Comparison of ENCODE assay signal across 8 cellular contexts in genomic region chr20:31720486-31721407, GRCh38. TPM values are rescaled to one million over a fixed set of nuclear protein-coding genes. Genes with fewer than 3 reads are reported as not detected.
DNase-seq lines count a peak whose midpoint lies in the region; ATAC-seq and TF ChIP-seq lines count a peak whose summit lies in the region.

No MANE protein-coding gene starts in this region.

- peak overlapping the region; percentile 97 for H3K4me3 ChIP-seq in iPS-20b (ENCODE audit: low read length)

- no peaks in the 10 kb centered on the region for H3K27me3 Mint-ChIP-seq in CD4-positive, alpha-beta T cell

- POLR2A ChIA-PET in CD4-positive, alpha-beta T cell (lab: Charles Lee), result interaction anchor here (1.0 to 7.5 kb wide), 5 partner anchors 19 to 59 kb away, joined by 4 to 91 read pairs (median 7); no protein-coding TSS in a partner anchor

- intact Hi-C loops in CD4-positive, alpha-beta T cell (cut with DNase I, micrococcal nuclease), result loop anchor here (5.0 kb wide), 3 partner anchors 43 to 148 kb away; partner anchors contain the start of gene ID1 (in 1 of the 2)

- H3K9me3 Mint-ChIP-seq in CD4-positive, alpha-beta T cell, result no peaks in the 10 kb centered on the region

- H3K9me3 ChIP-seq in CD4-positive, alpha-beta T cell (ENCODE audit: control insufficient read depth, low read length), result no peaks in the 10 kb centered on the region
- H3K9me3 ChIP-seq in iPS-20b (ENCODE audit: insufficient read depth, low read depth, low read length), result no peaks in the 10 kb centered on the region

- H3K27ac ChIP-seq in CD4-positive, alpha-beta T cell (ENCODE audit: low read depth, low read length), result peak overlapping the region; percentile 47
- H3K27ac ChIP-seq in iPS-20b (ENCODE audit: low read length), result no peak overlapping the region

- no peaks in the 10 kb centered on the region for H3K27me3 ChIP-seq in CD4-positive, alpha-beta T cell (ENCODE audit: control insufficient read depth, insufficient read depth, low read length)
- no peaks in the 10 kb centered on the region for H3K27me3 ChIP-seq in iPS-20b (ENCODE audit: insufficient read depth, low read length)

- no peak for TF ChIP-seq CTCF in CD4-positive, alpha-beta T cell (IDR thresholded peaks at IDR 0.05)

- H3K36me3 Mint-ChIP-seq in CD4-positive, alpha-beta T cell (ENCODE audit: low read depth), result peaks cover 35% of the 10 kb centered on the region

- H3K27ac Mint-ChIP-seq in CD4-positive, alpha-beta T cell, result peak overlapping the region; percentile 87

- CTCF ChIA-PET in CD4-positive, alpha-beta T cell (lab: Charles Lee), result interaction anchor here (0.6 to 7.2 kb wide), 8 partner anchors 21 to 115 kb away, joined by 3 to 197 read pairs (median 3); partner anchors contain the start of gene ID1

- peaks cover 51% of the 10 kb centered on the region for H3K4me1 ChIP-seq in iPS-20b (ENCODE audit: insufficient read depth, low read length)

- no peak for ATAC-seq in CD4-positive, alpha-beta T cell (ENCODE audit: poor library complexity)
- no peak for ATAC-seq in HG03432 (IDR thresholded peaks at IDR 0.05; ENCODE audit: unreplicated experiment)

- H3K4me3 Mint-ChIP-seq in CD4-positive, alpha-beta T cell, result peak overlapping the region; percentile 97

- H3K9ac ChIP-seq in iPS-20b (ENCODE audit: low read depth, low read length), result peak overlapping the region; percentile 42; the same call in 1 of the 2 replicates

- peaks cover 69% of the 10 kb centered on the region for H3K4me1 Mint-ChIP-seq in CD4-positive, alpha-beta T cell (ENCODE audit: low read depth)

- peak in 1 of 10 experiments; percentile 22 for DNase-seq in CD4-positive, alpha-beta T cell
- DNase-seq in HK-2 (ENCODE audit: unreplicated experiment) (peak; percentile 62), NOMO-1 (lab: John Stamatoyannopoulos, UW; ENCODE audit: unreplicated experiment in 2 of 2) (no peak), DMS114 treated with DMSO at 0.1 percent for 48 hours (lab: John Stamatoyannopoulos, UW; ENCODE audit: unreplicated experiment) (no peak)
- DNase-seq in activated naive CD4-positive, alpha-beta T cell treated with anti-CD3 and anti-CD28 coated beads, Interleukin-2, amount 50 U/mL, for 16 hours, result peak; percentile 19
- peak; percentile 8 for DNase-seq in stimulated activated CD8-positive, alpha-beta memory T cell treated with anti-CD3 and anti-CD28 coated beads, Interleukin-12 subunit alpha, Interleukin-12 subunit beta, amount 100 ng/mL, for 4 hours (ENCODE audit: low read depth)

- H3K36me3 ChIP-seq in iPS-20b (ENCODE audit: insufficient read depth, low read depth, low read length), result peaks cover 46% of the 10 kb centered on the region

RNA-seq across cellular contexts. Expression of gene BCL2L1, which starts 1.9 kb away (rescaled TPM):
- total RNA-seq in CD4-positive, alpha-beta T cell, result 10 to 100 TPM; 11.8 to 11.9 TPM

RNA-seq across cellular contexts. Expression of gene TPX2, which starts 18.3 kb away (rescaled TPM):
- under 1 TPM; 0.85 to 0.89 TPM for total RNA-seq in CD4-positive, alpha-beta T cell

Comparison
In these comparisons a context has a peak if more than half of its experiments do, and no peak if none do; other contexts are left out.
1. DNase-seq: peak in HK-2 (single experiment), activated naive CD4-positive, alpha-beta T cell treated with anti-CD3 and anti-CD28 coated beads, Interleukin-2, amount 50 U/mL, for 16 hours (single experiment) and stimulated activated CD8-positive, alpha-beta memory T cell treated with anti-CD3 and anti-CD28 coated beads, Interleukin-12 subunit alpha, Interleukin-12 subunit beta, amount 100 ng/mL, for 4 hours (single experiment); none in NOMO-1 (0 of 2) and DMS114 treated with DMSO at 0.1 percent for 48 hours (single experiment).